Comparison of ENCODE assay signal across 8 cellular contexts in the genomic region with DNA sequence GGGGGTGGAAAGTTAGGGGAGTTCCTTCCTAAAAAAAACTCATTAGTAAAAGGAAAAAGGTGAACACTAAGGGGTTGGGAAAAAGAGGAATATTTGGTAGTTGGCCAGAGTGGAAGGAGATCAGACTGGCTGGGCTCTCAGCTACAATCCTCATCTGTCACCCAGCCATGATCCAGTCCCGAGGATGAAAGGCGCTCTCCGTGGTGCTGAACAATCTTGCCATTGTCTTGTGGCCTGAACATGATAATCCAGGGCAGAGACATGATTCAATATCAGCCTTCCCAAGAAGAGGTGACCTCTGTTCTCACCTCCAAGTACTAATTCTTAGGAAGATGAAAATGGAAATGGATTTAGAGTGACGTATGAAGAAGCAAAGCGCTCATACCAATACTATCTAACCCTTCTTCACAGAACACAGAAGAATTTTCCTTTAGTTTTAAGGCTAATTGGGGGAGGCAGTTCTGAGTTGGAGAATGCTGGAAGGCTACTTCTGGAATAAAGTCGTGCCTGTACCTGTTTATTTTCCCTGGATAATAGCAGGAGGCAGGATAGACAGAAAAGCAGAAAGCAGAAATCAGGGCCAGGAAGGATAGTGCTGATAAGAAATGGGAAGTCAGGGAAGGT. TPM values are rescaled to one million over a fixed set of nuclear protein-coding genes. Genes with fewer than 3 reads are reported as not detected.
A peak's percentile ranks its signal among the peaks of the same experiment; 100 is the strongest.
DNase-seq lines count a peak whose midpoint lies in the region; ATAC-seq and TF ChIP-seq lines count a peak whose summit lies in the region.

No MANE protein-coding gene starts in this region.

- ATAC-seq in left ventricle myocardium superior, result peak; percentile 37
- no peak for ATAC-seq in HG03095 (IDR thresholded peaks at IDR 0.05; ENCODE audit: unreplicated experiment)

- H3K4me3 Mint-ChIP-seq in glutamatergic neuron (ENCODE audit: unreplicated experiment), result no peak overlapping the region

- intact Hi-C loops in left ventricle myocardium superior (cut with micrococcal nuclease), result no loop called here

- peaks cover 5% of the 10 kb centered on the region for H3K36me3 Mint-ChIP-seq in glutamatergic neuron (ENCODE audit: unreplicated experiment)

- peaks cover 10% of the 10 kb centered on the region for H3K27me3 Mint-ChIP-seq in glutamatergic neuron (ENCODE audit: unreplicated experiment)

- peaks cover 1% of the 10 kb centered on the region for H3K9me3 Mint-ChIP-seq in glutamatergic neuron (ENCODE audit: unreplicated experiment)

- peak; percentile 29 for DNase-seq in activated naive CD4-positive, alpha-beta T cell treated with Interleukin-2 at 50 U/mL for 16 hours
- no peak for DNase-seq in activated naive CD4-positive, alpha-beta T cell (lab: John Stamatoyannopoulos, UW)
- peak; percentile 42 for DNase-seq in UCSD-AML1 (lab: John Stamatoyannopoulos, UW; ENCODE audit: unreplicated experiment)
- peak; percentile 46 for DNase-seq in left ventricle myocardium superior
- DNase-seq in superior temporal gyrus (ENCODE audit: extremely low spot score), result peak; percentile 75
- no peak for DNase-seq in NCI-H2171 treated with DMSO at 0.1 percent for 48 hours (lab: John Stamatoyannopoulos, UW)
- no peak for DNase-seq in glutamatergic neuron

- H3K27ac Mint-ChIP-seq in glutamatergic neuron (ENCODE audit: unreplicated experiment), result no peak overlapping the region

- peaks cover 20% of the 10 kb centered on the region for H3K4me1 Mint-ChIP-seq in glutamatergic neuron (ENCODE audit: low read depth, unreplicated experiment)

- TF ChIP-seq CTCF in glutamatergic neuron (IDR thresholded peaks at IDR 0.05; ENCODE audit: partially characterized antibody, unreplicated experiment), result no peak

RNA-seq across cellular contexts. Expression of a gene that starts 36.6 kb away (rescaled TPM):
- 5.3 TPM for total RNA-seq in left ventricle myocardium superior
- total RNA-seq in glutamatergic neuron (ENCODE audit: unreplicated experiment), result 4.6 TPM

RNA-seq across cellular contexts. Expression of a gene that starts 45.0 kb away (rescaled TPM):
- 19.7 TPM for total RNA-seq in left ventricle myocardium superior
- total RNA-seq in glutamatergic neuron (ENCODE audit: unreplicated experiment), result 221 TPM

RNA-seq across cellular contexts. Expression of a gene that starts 45.3 kb away (rescaled TPM):
- not detected for total RNA-seq in left ventricle myocardium superior
- total RNA-seq in glutamatergic neuron (ENCODE audit: unreplicated experiment), result 1.2 TPM

Comparison
In these comparisons a context has a peak if more than half of its experiments do, and no peak if none do; other contexts are left out.
1. DNase-seq: peak in activated naive CD4-positive, alpha-beta T cell treated with Interleukin-2 at 50 U/mL for 16 hours (single experiment), UCSD-AML1 (single experiment), left ventricle myocardium superior (single experiment) and superior temporal gyrus (single experiment); none in activated naive CD4-positive, alpha-beta T cell (0 of 4), NCI-H2171 treated with DMSO at 0.1 percent for 48 hours (single experiment) and glutamatergic neuron (single experiment).
2. RNA of a gene that starts 45.0 kb away (total RNA-seq): 221 TPM in glutamatergic neuron (single experiment); 19.7 TPM in left ventricle myocardium superior (single experiment); every median in the first group is over 10 times any median in the second.